Comparison of ENCODE assay signal across 8 cellular contexts in genomic region chr6:36914227-36914794, GRCh38. TPM values are rescaled to one million over a fixed set of nuclear protein-coding genes. Genes with fewer than 3 reads are reported as not detected.
DNase-seq lines count a peak whose midpoint lies in the region; ATAC-seq, FAIRE-seq and TF ChIP-seq lines count a peak whose summit lies in the region.

No MANE protein-coding gene starts in this region.

- no peaks in the 10 kb centered on the region for H3K9me3 ChIP-seq in SK-N-SH
- no peaks in the 10 kb centered on the region for H3K9me3 ChIP-seq in pancreas

- no peak overlapping the region for H3K9ac ChIP-seq in SK-N-SH

- H3K27ac ChIP-seq in SK-N-SH (ENCODE audit: low read depth in 2 of 2, low read length in 1 of 2) (no peak overlapping the region), pancreas (peak overlapping the region in 2 of 4 donors; percentile 69 to 73)

- DNase-seq in SK-N-SH, result no peak
- DNase-seq in dermis microvascular lymphatic vessel endothelial cell (ENCODE audit: low read depth in 2 of 2), result peak; percentile 46 to 71
- DNase-seq in pancreas, result peak in 4 of 6 donors; percentile 72 to 83 (median 74)

- H4K20me1 ChIP-seq in SK-N-SH (ENCODE audit: insufficient read depth), result peaks cover 18% of the 10 kb centered on the region

- no peaks in the 10 kb centered on the region for H3K27me3 ChIP-seq in SK-N-SH (ENCODE audit: insufficient read depth)
- H3K27me3 ChIP-seq in pancreas, result no peaks in the 10 kb centered on the region

- H3K4me2 ChIP-seq in SK-N-SH, result 0 out of 2 replicates have a peak overlapping the region, but pooled peaks have one; percentile 48

- H3K4me3 ChIP-seq in SK-N-SH (ENCODE audit: low read depth in 2 of 2, low read length in 1 of 2), result no peak overlapping the region
- no peak overlapping the region for H3K4me3 ChIP-seq in pancreas

- intact Hi-C loops in pancreas (cut with DNase I), result no loop called here

- peaks cover 20% of the 10 kb centered on the region for H3F3A ChIP-seq in SK-N-SH (replicated peaks; ENCODE audit: insufficient read depth)

- TF ChIP-seq CTCF in GM12872 (IDR thresholded peaks at IDR 0.05; ENCODE audit: insufficient read depth, low read depth, low read length) (peak; percentile 22; the same call in 1 of the 3 replicates), SK-N-SH (IDR thresholded peaks at IDR 0.05) (peak; percentile 55), pancreas (IDR thresholded peaks at IDR 0.05) (peak in 1 of 4 donors; percentile 12)

- TF ChIP-seq EP300 in SK-N-SH (IDR thresholded peaks at IDR 0.05; ENCODE audit: borderline replicate concordance in 1 of 2, low read depth in 1 of 2, low read length in 1 of 2), result no peak

- ATAC-seq in pancreas (peak; percentile 93 to 96 (median 94)), GM18520 (IDR thresholded peaks at IDR 0.05; ENCODE audit: unreplicated experiment) (no peak), HG03135 (IDR thresholded peaks at IDR 0.05; ENCODE audit: unreplicated experiment) (no peak), GM18868 (IDR thresholded peaks at IDR 0.05; ENCODE audit: unreplicated experiment) (no peak), GM19452 (IDR thresholded peaks at IDR 0.05; ENCODE audit: unreplicated experiment) (no peak)

- no peaks in the 10 kb centered on the region for H3K9me2 ChIP-seq in SK-N-SH

- CTCF ChIA-PET in SK-N-SH (lab: Yijun Ruan, JAX), result interaction anchor here (1.3 to 2.5 kb wide), 3 partner anchors 28 to 136 kb away, joined by 4 to 8 read pairs (median 7); partner anchors contain the start of gene C6orf89

- POLR2A ChIA-PET in SK-N-SH (lab: Yijun Ruan, JAX), result no interaction called here

- H3K4me1 ChIP-seq in SK-N-SH (ENCODE audit: control insufficient read depth in 1 of 2, insufficient read depth in 2 of 2, low read depth in 1 of 2, low read length in 1 of 2), result peaks cover 0 to 25% of the 10 kb centered on the region in 2 experiments; a peak in 2 of 4 replicates
- peaks cover 5 to 8% (median 6%) of the 10 kb centered on the region in 3 donors for H3K4me1 ChIP-seq in pancreas

- TF ChIP-seq RAD21 in SK-N-SH (IDR thresholded peaks at IDR 0.05; ENCODE audit: low read length), result no peak

- FAIRE-seq in pancreas (lab: Jason Lieb, UNC), result no peak

- no peaks in the 10 kb centered on the region for H3K79me2 ChIP-seq in SK-N-SH (ENCODE audit: insufficient read depth)

- 60% methylated on average over 8 of the region's 10 CpGs for WGBS in SK-N-SH (ENCODE audit: low lambda C conversion rate)
- 71% methylated on average over 10 of the region's 10 CpGs for WGBS in pancreas, 2 donors

- H3K36me3 ChIP-seq in SK-N-SH (replicated peaks in 1 of 2; ENCODE audit: control insufficient read depth in 1 of 2, insufficient read depth in 2 of 2, low read length in 1 of 2) (peaks cover 28 to 35% of the 10 kb centered on the region in 2 experiments), pancreas (peaks cover 0 to 30% (median 0%) of the 10 kb centered on the region in 3 donors)

- no peak overlapping the region for H2AFZ ChIP-seq in SK-N-SH (ENCODE audit: low read depth)

TF ChIP-seq in SK-N-SH, 30 proteins besides CTCF, POLR2A, EP300 and RAD21:
- peak; percentile 66; the same call in 1 of the 2 replicates for TF ChIP-seq FOSL2 (IDR thresholded peaks at IDR 0.05; ENCODE audit: borderline replicate concordance, low read depth)
- TF ChIP-seq SMC3 (IDR thresholded peaks at IDR 0.05; ENCODE audit: low read depth, low read length), result no peak
- TF ChIP-seq CHD2 (IDR thresholded peaks at IDR 0.05; ENCODE audit: low read length, partially characterized antibody), result no peak
- no peak for TF ChIP-seq RCOR1 (IDR thresholded peaks at IDR 0.05; ENCODE audit: low read length)
- TF ChIP-seq NFIC (IDR thresholded peaks at IDR 0.05; ENCODE audit: borderline replicate concordance), result peak; percentile 37; the same call in 1 of the 2 replicates
- no peak for TF ChIP-seq SIN3A (IDR thresholded peaks at IDR 0.05; ENCODE audit: borderline replicate concordance, low read depth, low read length)
- TF ChIP-seq IRF3 (IDR thresholded peaks at IDR 0.05; ENCODE audit: low read depth, low read length), result no peak
- no peak for TF ChIP-seq EZH2phosphoT487 (IDR thresholded peaks at IDR 0.05; ENCODE audit: borderline replicate concordance, low read depth)
- TF ChIP-seq RFX5 (IDR thresholded peaks at IDR 0.05; ENCODE audit: low read length), result no peak
- peak; percentile 19; the same call in 1 of the 2 replicates for TF ChIP-seq RXRA (IDR thresholded peaks at IDR 0.05; ENCODE audit: borderline replicate concordance, low read depth)
- no peak for TF ChIP-seq MXI1 (IDR thresholded peaks at IDR 0.05; ENCODE audit: low read depth, low read length)
- peak; percentile 58; the same call in 1 of the 2 replicates for TF ChIP-seq JUND (IDR thresholded peaks at IDR 0.05)
- TF ChIP-seq POLR2AphosphoS5 (IDR thresholded peaks at IDR 0.05; ENCODE audit: low read depth, low read length), result no peak
TF ChIP-seq in SK-N-SH: peak in this region for 4.

RNA-seq across cellular contexts. Expression of gene C6orf89, which starts 28.6 kb away (rescaled TPM):
- 20.4 and 29.8 TPM in 2 replicates for polyA plus RNA-seq in SK-N-SH (2012; rRNA removed)
- polyA plus RNA-seq in SK-N-SH (2012; cell fraction: cytosol; rRNA removed), result 21.5 and 24.8 TPM in 2 replicates
- 17.0 and 23.2 TPM in 2 replicates for polyA plus RNA-seq in SK-N-SH (2012; cell fraction: nucleus; rRNA removed)
- 18.7 and 21.4 TPM in 2 replicates for total RNA-seq in dermis microvascular lymphatic vessel endothelial cell
- total RNA-seq in pancreas, result 10 to 100 TPM; 26.0 to 39.2 (median 31.9) TPM
- 10 to 100 TPM; 11.6 to 15.9 TPM for polyA plus RNA-seq in pancreas

RNA-seq across cellular contexts. Expression of gene PPIL1, which starts 39.7 kb away (rescaled TPM):
- 36.6 and 48.4 TPM in 2 replicates for polyA plus RNA-seq in SK-N-SH (2012; rRNA removed)
- 49.9 and 53.0 TPM in 2 replicates for polyA plus RNA-seq in SK-N-SH (2012; cell fraction: cytosol; rRNA removed)
- polyA plus RNA-seq in SK-N-SH (2012; cell fraction: nucleus; rRNA removed), result 6.9 and 13.6 TPM in 2 replicates
- total RNA-seq in dermis microvascular lymphatic vessel endothelial cell, result 20.9 and 22.2 TPM in 2 replicates
- 10 to 100 TPM in 3 of 6 donors, 1 to 10 TPM in 3; 5.1 to 13.1 (median 8.5) TPM for total RNA-seq in pancreas
- 1 to 10 TPM; 7.7 to 9.7 TPM for polyA plus RNA-seq in pancreas

RNA-seq across cellular contexts. Expression of gene PI16, which starts 40.2 kb away (rescaled TPM):
- polyA plus RNA-seq in SK-N-SH (2012; rRNA removed) (0.02 TPM in 1 of 2 replicates, not detected in the other), pancreas (1 to 10 TPM; 3.0 to 7.3 TPM)
- not detected in 2 replicates for polyA plus RNA-seq in SK-N-SH (2012; cell fraction: cytosol; rRNA removed)
- polyA plus RNA-seq in SK-N-SH (2012; cell fraction: nucleus; rRNA removed), result 0.15 and 0.17 TPM in 2 replicates
- total RNA-seq in dermis microvascular lymphatic vessel endothelial cell (0.13 TPM in 1 of 2 replicates, not detected in the other), pancreas (1 to 10 TPM in 2 of 6 donors, under 1 TPM in 4; 0.23 to 6.9 (median 0.72) TPM)

Comparison
In these comparisons a context has a peak if more than half of its experiments do, and no peak if none do; other contexts are left out.
1. ATAC-seq: peak in pancreas (4 of 4); none in GM18520 (single experiment), HG03135 (single experiment), GM18868 (single experiment) and GM19452 (single experiment).